In genomic region chr3:68793750-68794149, GRCh38 we compare ENCODE assay signal across 26 cellular contexts.
"Had no signal": no experiment of that assay in that cellular context is flagged by ENCODE, and none has a peak within 500 bp of the region (broad histone marks: within the 10 kb centered on the region; RNA-seq: fewer than 3 reads in every experiment).

No MANE protein-coding gene starts in this region.

- H3K36me3 ChIP-seq: colonic mucosa, esophagus muscularis mucosa, gastroesophageal sphincter, heart left ventricle, prostate gland, right atrium auricular region, thyroid gland, vagina had no signal

- H3K27ac ChIP-seq: colonic mucosa, esophagus muscularis mucosa, foreskin keratinocyte, gastroesophageal sphincter, heart left ventricle, hepatocyte, prostate gland, right atrium auricular region, thyroid gland, vagina had no signal

- H3K4me3 ChIP-seq: colonic mucosa, esophagus muscularis mucosa, gastroesophageal sphincter, heart left ventricle, hepatocyte, lung, mucosa of descending colon, prostate gland, right atrium auricular region, smooth muscle cell, thyroid gland, vagina had no signal

- H2AFZ ChIP-seq: hepatocyte had no signal

- H3K9me3 ChIP-seq: colonic mucosa, esophagus muscularis mucosa, gastroesophageal sphincter, mucosa of descending colon, prostate gland, right atrium auricular region, thyroid gland, vagina had no signal

- H3K4me2 ChIP-seq: hepatocyte, smooth muscle cell had no signal

- H3K79me2 ChIP-seq: hepatocyte had no signal

- H3K4me1 ChIP-seq: colonic mucosa, esophagus muscularis mucosa, foreskin keratinocyte, gastroesophageal sphincter, heart left ventricle, prostate gland, right atrium auricular region, thyroid gland, vagina had no signal

- DNase-seq: colonic mucosa; effector CD8-positive, alpha-beta T cell; endodermal cell; heart left ventricle; kidney; left colon; mesenchymal stem cell; mucosa of descending colon; naive B cell; nucleus accumbens; stimulated activated CD4-positive, alpha-beta T cell treated with anti-CD3 and anti-CD28 coated beads, Interleukin-12 subunit alpha, Interleukin-12 subunit beta, amount 100 ng/mL, for 4 hours; stimulated activated CD4-positive, alpha-beta T cell treated with anti-CD3 and anti-CD28 coated beads, Interleukin-1b, Interleukin-23, amount 100 ng/mL, for 48 hours; stimulated activated CD4-positive, alpha-beta T cell treated with anti-CD3 and anti-CD28 coated beads, Interleukin-4, amount 100 ng/mL, for 1 hour; stimulated activated CD8-positive, alpha-beta memory T cell treated with anti-CD3 and anti-CD28 coated beads, Interleukin-4, amount 100 ng/mL, for 48 hours; stimulated activated naive CD4-positive, alpha-beta T cell; stimulated activated naive CD8-positive, alpha-beta T cell treated with anti-CD3 and anti-CD28 coated beads, Interleukin-15, amount 100 ng/mL, for 72 hours; thyroid gland had no signal

- H3K27me3 ChIP-seq: colonic mucosa, esophagus muscularis mucosa, foreskin keratinocyte, gastroesophageal sphincter, heart left ventricle, hepatocyte, right atrium auricular region, thyroid gland, vagina had no signal
